In the genomic region with DNA sequence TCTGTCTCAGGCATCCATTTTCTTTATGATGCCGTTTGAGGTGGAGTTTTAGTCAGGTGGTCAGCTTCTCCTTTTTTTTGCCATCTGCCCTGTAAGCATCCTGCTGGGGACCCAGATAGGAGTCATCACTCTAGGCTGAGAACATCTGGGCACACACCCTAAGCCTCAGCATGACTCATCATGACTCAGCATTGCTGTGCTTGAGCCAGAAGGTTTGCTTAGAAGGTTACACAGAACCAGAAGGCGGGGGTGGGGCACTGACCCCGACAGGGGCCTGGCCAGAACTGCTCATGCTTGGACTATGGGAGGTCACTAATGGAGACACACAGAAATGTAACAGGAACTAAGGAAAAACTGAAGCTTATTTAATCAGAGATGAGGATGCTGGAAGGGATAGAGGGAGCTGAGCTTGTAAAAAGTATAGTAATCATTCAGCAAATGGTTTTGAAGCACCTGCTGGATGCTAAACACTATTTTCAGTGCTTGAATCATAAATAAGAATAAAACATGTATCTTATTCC, we compare ENCODE assay signal across 9 cellular contexts. TPM values are rescaled to one million over a fixed set of nuclear protein-coding genes. Genes with fewer than 3 reads are reported as not detected.
DNase-seq lines count a peak whose midpoint lies in the region; ATAC-seq, FAIRE-seq and TF ChIP-seq lines count a peak whose summit lies in the region.
"Had no signal": no experiment of that assay in that cellular context is flagged by ENCODE, and none has a peak within 500 bp of the region (broad histone marks: within the 10 kb centered on the region; RNA-seq: fewer than 3 reads in every experiment).

No MANE protein-coding gene starts in this region.

- TF ChIP-seq POLR2A in K562 (conservative IDR thresholded peaks at IDR 0.05): peak; percentile 44; the same call in 1 of the 2 replicates
- no peak for TF ChIP-seq POLR2A in right lobe of liver (IDR thresholded peaks at IDR 0.05)

- CTCF ChIA-PET in K562 (lab: Yijun Ruan, JAX; ENCODE audit: low intra/inter-chr PET ratio): no interaction called here

- intact Hi-C loops in K562 (cut with micrococcal nuclease): loop anchor here (10.0 kb wide), 2 partner anchors 224 to 314 kb away; partner anchors contain the start of genes TRIM6 and UBQLN3
- intact Hi-C loops in right lobe of liver (cut with DNase I): no loop called here

- DNase-seq in CMK (ENCODE audit: low read depth) (peak; percentile 94), NCI-H460 (ENCODE audit: extremely low read depth, low read depth) (peak; percentile 94), K562 (ENCODE audit: extremely low read depth in 1 of 4, low spot score in 3 of 4) (peak; percentile 91 to 100 (median 94)), right lobe of liver (peak in 1 of 3 donors; percentile 56), endothelial cell (ENCODE audit: low spot score) (no peak), ureter (ENCODE audit: low spot score) (no peak)

- POLR2A ChIA-PET in K562 (lab: Yijun Ruan, JAX): interaction anchor here (0.6 to 7.3 kb wide), 12 partner anchors 9 to 334 kb away, joined by 3 to 55 read pairs (median 4); partner anchors contain the start of genes HBE1 and HBG1

- H3K27me3 ChIP-seq in K562 (ENCODE audit: control insufficient read depth in 2 of 2, insufficient read depth in 2 of 2, low read length in 2 of 2) (no peaks in the 10 kb centered on the region), right lobe of liver (no peaks in the 10 kb centered on the region)

- no TSS peak for BruUV-seq in K562 (replicated peaks; lab: Mats Ljungman, UMichigan)

- H2AFZ ChIP-seq in K562 (ENCODE audit: low read depth, low read length): no peak overlapping the region

- H3K9me3 ChIP-seq in K562 (replicated peaks; ENCODE audit: control insufficient read depth, insufficient read depth, low read depth, low read length) (no peaks in the 10 kb centered on the region), right lobe of liver (no peaks in the 10 kb centered on the region)

- no peaks in the 10 kb centered on the region for H3K27me3 Mint-ChIP-seq in endothelial cell (ENCODE audit: unreplicated experiment)

- H3K4me2 ChIP-seq in K562 (ENCODE audit: insufficient read depth, low read length): peak overlapping the region; percentile 27; the same call in 1 of the 2 replicates

- in situ Hi-C loops in K562 (cut with MboI): no loop called here

- H3K4me3 Mint-ChIP-seq in endothelial cell (ENCODE audit: unreplicated experiment): no peak overlapping the region

- H3K9ac ChIP-seq in K562 (ENCODE audit: insufficient read depth in 1 of 2, low read depth in 2 of 2, low read length in 2 of 2): peak overlapping the region in 1 of 2 experiments; percentile 7; a peak in 1 of 4 replicates

- peaks cover 29 to 86% of the 10 kb centered on the region in 2 experiments for H3K4me1 ChIP-seq in K562 (replicated peaks in 1 of 2; ENCODE audit: control insufficient read depth in 2 of 2, insufficient read depth in 2 of 2, low read length in 2 of 2)
- no peaks in the 10 kb centered on the region for H3K4me1 ChIP-seq in right lobe of liver

- no peak overlapping the region for H3K4me3 ChIP-seq in K562
- no peak overlapping the region for H3K4me3 ChIP-seq in right lobe of liver

- no peak overlapping the region for H3K27ac Mint-ChIP-seq in endothelial cell (ENCODE audit: unreplicated experiment)

- no peaks in the 10 kb centered on the region for H3K9me3 Mint-ChIP-seq in endothelial cell (ENCODE audit: unreplicated experiment)

- peak; percentile 99 for TF ChIP-seq EP300 in K562 (IDR thresholded peaks at IDR 0.05; ENCODE audit: low read length)

- peaks cover 6% of the 10 kb centered on the region for H3K4me1 Mint-ChIP-seq in endothelial cell (ENCODE audit: unreplicated experiment)

- H3K79me2 ChIP-seq in K562 (ENCODE audit: control insufficient read depth, insufficient read depth, low read length): peaks cover 82% of the 10 kb centered on the region

- H3K9me1 ChIP-seq in K562 (ENCODE audit: control insufficient read depth, insufficient read depth, low read length): no peaks in the 10 kb centered on the region

- ATAC-seq in GM18519 (IDR thresholded peaks at IDR 0.05; ENCODE audit: low FRiP score, unreplicated experiment): peak; percentile 93
- ATAC-seq in HG02840 (IDR thresholded peaks at IDR 0.05; ENCODE audit: low FRiP score, unreplicated experiment): peak; percentile 89
- ATAC-seq in K562: peak; percentile 86
- ATAC-seq in right lobe of liver: peak; percentile 27 to 89 (median 42)

- TF ChIP-seq CTCF in K562 (IDR thresholded peaks at IDR 0.05 in 2 of 3, conservative IDR thresholded peaks at IDR 0.05 in 1 of 3; ENCODE audit: insufficient read depth in 2 of 3, low read depth in 1 of 3, low read length in 3 of 3) (peak in 1 of 3 experiments; percentile 11; a peak in 1 of 6 replicates), right lobe of liver (IDR thresholded peaks at IDR 0.05) (no peak), endothelial cell (IDR thresholded peaks at IDR 0.05; ENCODE audit: unreplicated experiment) (no peak)

- H3K27ac ChIP-seq in K562 (ENCODE audit: extremely low read depth, low read depth, low read length) (peak overlapping the region; percentile 87), right lobe of liver (no peak overlapping the region)

- H4K20me1 ChIP-seq in K562 (replicated peaks; ENCODE audit: control insufficient read depth, insufficient read depth, low read length): no peaks in the 10 kb centered on the region

- FAIRE-seq in K562 (lab: Jason Lieb, UNC): peak; percentile 97

- TF ChIP-seq RAD21 in K562 (CRISPR knock-in tag; conservative IDR thresholded peaks at IDR 0.05 in 1 of 2, IDR thresholded peaks at IDR 0.05 in 1 of 2): peak; percentile 33 to 34; a peak in 3 of 4 replicates

- no peaks in the 10 kb centered on the region for H3K36me3 Mint-ChIP-seq in endothelial cell (ENCODE audit: low read depth, unreplicated experiment)

- 0% methylated on average over 3 of the region's 3 CpGs for WGBS in K562 (ENCODE audit: insufficient coverage, low coverage, missing lambda C conversion rate)
- 37% methylated on average over 3 of the region's 3 CpGs for WGBS in right lobe of liver (ENCODE audit: insufficient coverage, low coverage, low lambda C conversion rate, missing lambda C conversion rate)

- H3K36me3 ChIP-seq in K562 (ENCODE audit: control insufficient read depth, insufficient read depth, low read length) (peaks cover 55% of the 10 kb centered on the region), right lobe of liver (no peaks in the 10 kb centered on the region)

RNA-seq across cellular contexts. Expression of gene HBE1, which starts 10.9 kb away (rescaled TPM):
- total RNA-seq in NCI-H460 (2014; rRNA removed; shearing (Covaris generic)): 0.29 and 1.2 TPM in 2 replicates
- not detected in 2 replicates for polyA plus RNA-seq in NCI-H460 (2014; cell fraction: nucleus; rRNA removed)
- 428 and 488 TPM in 2 replicates for total RNA-seq in K562 (2011; cell fraction: chromatin; rRNA removed; ENCODE audit: low replicate concordance)
- total RNA-seq in K562 (2011; cell fraction: nucleolus; rRNA removed): 920 and 1,516 TPM in 2 replicates
- 1,288 and 1,316 TPM in 2 replicates for total RNA-seq in K562 (2011; cell fraction: nucleoplasm; rRNA removed)
- total RNA-seq in K562 (2014; rRNA removed): 1,522 and 1,641 TPM in 2 replicates
- 1,988 and 2,064 TPM in 2 replicates for total RNA-seq in K562 (2014; rRNA removed; fragmentation: Illumina TruSeq; extraction: Trizol)
- 594 and 612 TPM in 2 replicates for total RNA-seq in K562 (2015; rRNA removed; fragmentation: Illumina TruSeq; extraction: Trizol)
- total RNA-seq in K562 (2021): 1,978 and 2,119 TPM in 2 replicates
- 1,590 and 10,250 TPM in 2 replicates for polyA plus RNA-seq in K562 (2011; rRNA removed)
- polyA plus RNA-seq in K562 (2011; cell fraction: cytosol; rRNA removed): 2,905 and 13,663 TPM in 2 replicates
- polyA plus RNA-seq in K562 (2011; cell fraction: nucleus; rRNA removed): 783 and 2,910 TPM in 2 replicates
- 1,158 and 1,777 TPM in 2 replicates for polyA plus RNA-seq in K562 (2012)
- 2,663 and 2,874 TPM in 2 replicates for polyA plus RNA-seq in K562 (2014; fragmentation: Illumina TruSeq; extraction: Trizol)
- 1,000 to 10,000 TPM; 2,181 to 2,800 TPM for polyA plus RNA-seq in K562 (2014; fragmentation: Nextera tagmentation; extraction: Ambion mirVana)
- 2,730 and 3,408 TPM in 2 replicates for polyA plus RNA-seq in K562 (2014; rRNA removed)
- polyA minus RNA-seq in K562 (2011; rRNA and poly(A)+ RNA removed): 579 and 3,233 TPM in 2 replicates
- polyA minus RNA-seq in K562 (2011; cell fraction: cytosol; rRNA and poly(A)+ RNA removed): 263 and 1,304 TPM in 2 replicates
- polyA minus RNA-seq in K562 (2011; cell fraction: nucleus; rRNA and poly(A)+ RNA removed): 90.1 and 239 TPM in 2 replicates
- total RNA-seq in right lobe of liver: not detected
- not detected for total RNA-seq in endothelial cell (ENCODE audit: unreplicated experiment)
- not detected for total RNA-seq in ureter
- total RNA-seq: T-helper 1 cell treated with Interleukin-12 subunit alpha and Interleukin-12 subunit beta and Interleukin-4 antibody, amounts not matched to agents 30 ng/mL and 1 ng/mL, for 36 hours had no signal

RNA-seq across cellular contexts. Expression of gene OR51B4, which starts 21.1 kb away (rescaled TPM):
- total RNA-seq in NCI-H460 (2014; rRNA removed; shearing (Covaris generic)): not detected in 2 replicates
- polyA plus RNA-seq in NCI-H460 (2014; cell fraction: nucleus; rRNA removed): not detected in 2 replicates
- total RNA-seq in K562 (2011; cell fraction: chromatin; rRNA removed; ENCODE audit: low replicate concordance): 113 and 179 TPM in 2 replicates
- 66.9 and 97.2 TPM in 2 replicates for total RNA-seq in K562 (2011; cell fraction: nucleolus; rRNA removed)
- total RNA-seq in K562 (2011; cell fraction: nucleoplasm; rRNA removed): 183 and 330 TPM in 2 replicates
- total RNA-seq in K562 (2014; rRNA removed): 20.5 and 22.1 TPM in 2 replicates
- 48.3 and 56.4 TPM in 2 replicates for total RNA-seq in K562 (2014; rRNA removed; fragmentation: Illumina TruSeq; extraction: Trizol)
- total RNA-seq in K562 (2015; rRNA removed; fragmentation: Illumina TruSeq; extraction: Trizol): 39.9 and 42.2 TPM in 2 replicates
- 43.8 and 48.2 TPM in 2 replicates for total RNA-seq in K562 (2021)
- polyA plus RNA-seq in K562 (2011; rRNA removed): 64.6 and 65.5 TPM in 2 replicates
- polyA plus RNA-seq in K562 (2011; cell fraction: cytosol; rRNA removed): 74.4 and 99.5 TPM in 2 replicates
- polyA plus RNA-seq in K562 (2011; cell fraction: nucleus; rRNA removed): 99.6 and 172 TPM in 2 replicates
- polyA plus RNA-seq in K562 (2012): 23.1 and 52.0 TPM in 2 replicates
- 53.2 and 55.8 TPM in 2 replicates for polyA plus RNA-seq in K562 (2014; fragmentation: Illumina TruSeq; extraction: Trizol)
- 10 to 100 TPM; 17.1 to 23.8 TPM for polyA plus RNA-seq in K562 (2014; fragmentation: Nextera tagmentation; extraction: Ambion mirVana)
- polyA plus RNA-seq in K562 (2014; rRNA removed): 22.8 and 32.9 TPM in 2 replicates
- 157 and 184 TPM in 2 replicates for polyA minus RNA-seq in K562 (2011; rRNA and poly(A)+ RNA removed)
- polyA minus RNA-seq in K562 (2011; cell fraction: cytosol; rRNA and poly(A)+ RNA removed): 31.9 and 56.7 TPM in 2 replicates
- 102 and 129 TPM in 2 replicates for polyA minus RNA-seq in K562 (2011; cell fraction: nucleus; rRNA and poly(A)+ RNA removed)
- total RNA-seq in right lobe of liver: not detected
- 0.49 TPM for total RNA-seq in endothelial cell (ENCODE audit: unreplicated experiment)
- 0.42 TPM for total RNA-seq in ureter
- total RNA-seq: T-helper 1 cell treated with Interleukin-12 subunit alpha and Interleukin-12 subunit beta and Interleukin-4 antibody, amounts not matched to agents 30 ng/mL and 1 ng/mL, for 36 hours had no signal

RNA-seq across cellular contexts. Expression of gene HBG2, which starts 26.1 kb away (rescaled TPM):
- total RNA-seq in NCI-H460 (2014; rRNA removed; shearing (Covaris generic)): not detected in 2 replicates
- polyA plus RNA-seq in NCI-H460 (2014; cell fraction: nucleus; rRNA removed): not detected in 2 replicates
- total RNA-seq in K562 (2011; cell fraction: chromatin; rRNA removed; ENCODE audit: low replicate concordance): 272 and 470 TPM in 2 replicates
- 1,129 and 1,276 TPM in 2 replicates for total RNA-seq in K562 (2011; cell fraction: nucleolus; rRNA removed)
- 972 and 1,024 TPM in 2 replicates for total RNA-seq in K562 (2011; cell fraction: nucleoplasm; rRNA removed)
- total RNA-seq in K562 (2014; rRNA removed) (4,133 and 5,659 TPM in 2 replicates), K562 (2014; rRNA removed; fragmentation: Illumina TruSeq; extraction: Trizol) (14,495 and 14,520 TPM in 2 replicates), K562 (2015; rRNA removed; fragmentation: Illumina TruSeq; extraction: Trizol) (1,503 and 1,626 TPM in 2 replicates), K562 (2021) (9,242 and 9,746 TPM in 2 replicates), right lobe of liver (not detected), endothelial cell (ENCODE audit: unreplicated experiment) (0.82 TPM), ureter (not detected)
- polyA plus RNA-seq in K562 (2011; rRNA removed) (14,543 and 18,939 TPM in 2 replicates), K562 (2014; fragmentation: Illumina TruSeq; extraction: Trizol) (5,264 and 6,648 TPM in 2 replicates), K562 (2014; fragmentation: Nextera tagmentation; extraction: Ambion mirVana) (over 10,000 TPM; 53,065 to 58,619 TPM), K562 (2014; rRNA removed) (10,515 and 11,063 TPM in 2 replicates)
- polyA plus RNA-seq in K562 (2011; cell fraction: cytosol; rRNA removed): 11,967 and 13,477 TPM in 2 replicates
- polyA plus RNA-seq in K562 (2011; cell fraction: nucleus; rRNA removed): 3,033 and 3,867 TPM in 2 replicates
- polyA plus RNA-seq in K562 (2012): 2,383 and 7,190 TPM in 2 replicates
- 2,172 and 2,198 TPM in 2 replicates for polyA minus RNA-seq in K562 (2011; rRNA and poly(A)+ RNA removed)
- polyA minus RNA-seq in K562 (2011; cell fraction: cytosol; rRNA and poly(A)+ RNA removed): 396 and 509 TPM in 2 replicates
- polyA minus RNA-seq in K562 (2011; cell fraction: nucleus; rRNA and poly(A)+ RNA removed): 161 and 330 TPM in 2 replicates
- total RNA-seq: T-helper 1 cell treated with Interleukin-12 subunit alpha and Interleukin-12 subunit beta and Interleukin-4 antibody, amounts not matched to agents 30 ng/mL and 1 ng/mL, for 36 hours had no signal

RNA-seq across cellular contexts. Expression of gene HBG1, which starts 31.0 kb away (rescaled TPM):
- not detected in 2 replicates for total RNA-seq in NCI-H460 (2014; rRNA removed; shearing (Covaris generic))
- polyA plus RNA-seq in NCI-H460 (2014; cell fraction: nucleus; rRNA removed): not detected in 2 replicates
- 324 and 332 TPM in 2 replicates for total RNA-seq in K562 (2011; cell fraction: chromatin; rRNA removed; ENCODE audit: low replicate concordance)
- total RNA-seq in K562 (2011; cell fraction: nucleolus; rRNA removed): 688 and 922 TPM in 2 replicates
- total RNA-seq in K562 (2011; cell fraction: nucleoplasm; rRNA removed): 700 and 723 TPM in 2 replicates
- 3,349 and 3,828 TPM in 2 replicates for total RNA-seq in K562 (2014; rRNA removed)
- total RNA-seq in K562 (2014; rRNA removed; fragmentation: Illumina TruSeq; extraction: Trizol): 3,691 and 4,785 TPM in 2 replicates
- 1,066 and 1,105 TPM in 2 replicates for total RNA-seq in K562 (2015; rRNA removed; fragmentation: Illumina TruSeq; extraction: Trizol)
- total RNA-seq in K562 (2021): 3,171 and 3,343 TPM in 2 replicates
- 10,167 and 10,862 TPM in 2 replicates for polyA plus RNA-seq in K562 (2011; rRNA removed)
- 6,522 and 7,647 TPM in 2 replicates for polyA plus RNA-seq in K562 (2011; cell fraction: cytosol; rRNA removed)
- polyA plus RNA-seq in K562 (2011; cell fraction: nucleus; rRNA removed): 1,318 and 1,569 TPM in 2 replicates
- polyA plus RNA-seq in K562 (2012): 627 and 1,941 TPM in 2 replicates
- 4,898 and 6,694 TPM in 2 replicates for polyA plus RNA-seq in K562 (2014; fragmentation: Illumina TruSeq; extraction: Trizol)
- polyA plus RNA-seq in K562 (2014; fragmentation: Nextera tagmentation; extraction: Ambion mirVana): over 10,000 TPM; 14,841 to 16,338 TPM
- polyA plus RNA-seq in K562 (2014; rRNA removed): 5,149 and 5,228 TPM in 2 replicates
- 1,181 and 1,290 TPM in 2 replicates for polyA minus RNA-seq in K562 (2011; rRNA and poly(A)+ RNA removed)
- 612 and 821 TPM in 2 replicates for polyA minus RNA-seq in K562 (2011; cell fraction: cytosol; rRNA and poly(A)+ RNA removed)
- polyA minus RNA-seq in K562 (2011; cell fraction: nucleus; rRNA and poly(A)+ RNA removed): 282 and 470 TPM in 2 replicates
- total RNA-seq in right lobe of liver: not detected
- not detected for total RNA-seq in endothelial cell (ENCODE audit: unreplicated experiment)
- not detected for total RNA-seq in ureter
- total RNA-seq: T-helper 1 cell treated with Interleukin-12 subunit alpha and Interleukin-12 subunit beta and Interleukin-4 antibody, amounts not matched to agents 30 ng/mL and 1 ng/mL, for 36 hours had no signal

RNA-seq across cellular contexts. Expression of gene OR51B2, which starts 43.5 kb away (rescaled TPM):
- not detected in 2 replicates for total RNA-seq in NCI-H460 (2014; rRNA removed; shearing (Covaris generic))
- not detected in 2 replicates for polyA plus RNA-seq in NCI-H460 (2014; cell fraction: nucleus; rRNA removed)
- total RNA-seq in K562 (2011; cell fraction: chromatin; rRNA removed; ENCODE audit: low replicate concordance): 26.1 and 96.0 TPM in 2 replicates
- 17.0 and 25.1 TPM in 2 replicates for total RNA-seq in K562 (2011; cell fraction: nucleolus; rRNA removed)
- 59.5 and 83.7 TPM in 2 replicates for total RNA-seq in K562 (2011; cell fraction: nucleoplasm; rRNA removed)
- total RNA-seq in K562 (2014; rRNA removed) (3.4 and 4.0 TPM in 2 replicates), K562 (2014; rRNA removed; fragmentation: Illumina TruSeq; extraction: Trizol) (6.6 TPM in 2 replicates), K562 (2015; rRNA removed; fragmentation: Illumina TruSeq; extraction: Trizol) (5.0 and 5.7 TPM in 2 replicates), K562 (2021) (3.3 and 4.0 TPM in 2 replicates), right lobe of liver (not detected), endothelial cell (ENCODE audit: unreplicated experiment) (not detected), ureter (not detected)
- polyA plus RNA-seq in K562 (2011; rRNA removed) (5.7 and 10.5 TPM in 2 replicates), K562 (2014; fragmentation: Illumina TruSeq; extraction: Trizol) (3.3 and 3.5 TPM in 2 replicates), K562 (2014; fragmentation: Nextera tagmentation; extraction: Ambion mirVana) (under 1 TPM; 0.38 to 0.84 TPM), K562 (2014; rRNA removed) (2.6 and 2.7 TPM in 2 replicates)
- 1.5 and 7.6 TPM in 2 replicates for polyA plus RNA-seq in K562 (2011; cell fraction: cytosol; rRNA removed)
- polyA plus RNA-seq in K562 (2011; cell fraction: nucleus; rRNA removed): 19.3 and 33.3 TPM in 2 replicates
- 1.0 and 3.5 TPM in 2 replicates for polyA plus RNA-seq in K562 (2012)
- polyA minus RNA-seq in K562 (2011; rRNA and poly(A)+ RNA removed): 47.7 and 115 TPM in 2 replicates
- polyA minus RNA-seq in K562 (2011; cell fraction: cytosol; rRNA and poly(A)+ RNA removed): 4.0 and 5.9 TPM in 2 replicates
- polyA minus RNA-seq in K562 (2011; cell fraction: nucleus; rRNA and poly(A)+ RNA removed): 66.8 and 115 TPM in 2 replicates
- total RNA-seq: T-helper 1 cell treated with Interleukin-12 subunit alpha and Interleukin-12 subunit beta and Interleukin-4 antibody, amounts not matched to agents 30 ng/mL and 1 ng/mL, for 36 hours had no signal

Comparison
In these comparisons a context has a peak if more than half of its experiments do, and no peak if none do; other contexts are left out.
1. DNase-seq: peak in CMK (single experiment), NCI-H460 (single experiment) and K562 (4 of 4); none in endothelial cell (single experiment) and ureter (single experiment).
2. ATAC-seq: peak in every context shown above with its lines; median percentile 93 in GM18519; 89 in HG02840; 86 in K562; 42 in right lobe of liver.
3. RNA of gene HBE1, which starts 10.9 kb away (total RNA-seq): 428 to 2,119 TPM in K562; 0.29 to 1.2 TPM in NCI-H460 and not detected in endothelial cell (single experiment); every median in the first group is over 100 times any median in the second.
4. RNA of gene OR51B4, which starts 21.1 kb away (total RNA-seq): 20.5 to 330 TPM in K562; 0.49 TPM in endothelial cell (single experiment), 0.42 TPM in ureter (single experiment), not detected in NCI-H460 and not detected in right lobe of liver; every median in the first group is over 10 times any median in the second.
5. RNA of gene HBG2, which starts 26.1 kb away (total RNA-seq): 272 to 14,520 TPM in K562; 0.82 TPM in endothelial cell (single experiment) and not detected in NCI-H460; every median in the first group is over 100 times any median in the second.